Comparison of ENCODE assay signal across 16 cellular contexts in genomic region chr5:176408590-176408989, GRCh38. TPM values are rescaled to one million over a fixed set of nuclear protein-coding genes. Genes with fewer than 3 reads are reported as not detected.
DNase-seq lines count a peak whose midpoint lies in the region; ATAC-seq and TF ChIP-seq lines count a peak whose summit lies in the region.
"Had no signal": no experiment of that assay in that cellular context is flagged by ENCODE, and none has a peak within 500 bp of the region (broad histone marks: within the 10 kb centered on the region; RNA-seq: fewer than 3 reads in every experiment).

No MANE protein-coding gene starts in this region.

- intact Hi-C loops in Right ventricle myocardium inferior (cut with DNase I) (no loop called here), upper lobe of right lung (cut with DNase I) (no loop called here)

- no peaks in the 10 kb centered on the region for H3K9me3 ChIP-seq in right atrium auricular region
- no peaks in the 10 kb centered on the region for H3K9me3 ChIP-seq in upper lobe of right lung
- H3K9me3 ChIP-seq: A549, BLaER1 had no signal

- H3K36me3 ChIP-seq in right atrium auricular region (peaks cover 42% of the 10 kb centered on the region), upper lobe of right lung (peaks cover 45% of the 10 kb centered on the region)

- H3K27ac ChIP-seq in right atrium auricular region: peak overlapping the region; percentile 2 to 58
- no peak overlapping the region for H3K27ac ChIP-seq in coronary artery
- no peak overlapping the region for H3K27ac ChIP-seq in upper lobe of right lung
- H3K27ac ChIP-seq: A549, BLaER1 had no signal

- H3K27me3 ChIP-seq in right atrium auricular region: no peaks in the 10 kb centered on the region
- H3K27me3 ChIP-seq in upper lobe of right lung: no peaks in the 10 kb centered on the region
- H3K27me3 ChIP-seq: BLaER1 had no signal

- H3K4me1 ChIP-seq in right atrium auricular region (peaks cover 0 to 43% of the 10 kb centered on the region in 2 donors), upper lobe of right lung (peaks cover 6% of the 10 kb centered on the region)

- POLR2A ChIA-PET in HEK293T (lab: Yijun Ruan, JAX): no interaction called here

- TF ChIP-seq CTCF in right atrium auricular region (IDR thresholded peaks at IDR 0.05) (no peak), coronary artery (IDR thresholded peaks at IDR 0.05) (no peak), upper lobe of right lung (IDR thresholded peaks at IDR 0.05) (no peak)

- CTCF ChIA-PET in HEK293T (lab: Yijun Ruan, JAX): interaction anchor here (0.6 to 0.7 kb wide), 2 partner anchors 32 to 1803 kb away, joined by 3 read pairs; no protein-coding TSS in a partner anchor

- ATAC-seq in Right ventricle myocardium inferior (no peak), upper lobe of right lung (no peak), HG02885 (IDR thresholded peaks at IDR 0.05; ENCODE audit: poor library complexity, unreplicated experiment) (no peak)
- ATAC-seq: A549, GM23338, HepG2 had no signal

- DNase-seq in right atrium auricular region (ENCODE audit: low spot score) (no peak), Right ventricle myocardium inferior (ENCODE audit: missing footprints) (no peak), coronary artery (ENCODE audit: low spot score) (peak; percentile 43), upper lobe of right lung (peak; percentile 2), HEK293T (ENCODE audit: extremely low spot score) (no peak)
- DNase-seq: AML-193; CD4-positive, alpha-beta memory T cell; DMS153; DMS79; GDM1; HCEC 1CT had no signal

- H3K4me3 ChIP-seq in right atrium auricular region (no peak overlapping the region), coronary artery (no peak overlapping the region), upper lobe of right lung (no peak overlapping the region)
- H3K4me3 ChIP-seq: A549, BLaER1, GM23338 had no signal

TF ChIP-seq in HEK293T, 16 proteins besides CTCF, POLR2A, EP300 and RAD21:
- TF ChIP-seq LEF1 (IDR thresholded peaks at IDR 0.05; ENCODE audit: borderline replicate concordance): no peak

RNA-seq across cellular contexts. Expression of gene CLTB, which starts 7.7 kb away (rescaled TPM):
- total RNA-seq in right atrium auricular region (100 to 1,000 TPM; 241 to 341 TPM), Right ventricle myocardium inferior (217 TPM), upper lobe of right lung (80.9 TPM)

RNA-seq across cellular contexts. Expression of gene HIGD2A, which starts 20.0 kb away (rescaled TPM):
- total RNA-seq in right atrium auricular region (100 to 1,000 TPM; 231 to 249 TPM), Right ventricle myocardium inferior (218 TPM), upper lobe of right lung (104 TPM)

RNA-seq across cellular contexts. Expression of gene NOP16, which starts 20.2 kb away (rescaled TPM):
- 10 to 100 TPM; 11.8 to 16.0 TPM for total RNA-seq in right atrium auricular region
- 22.6 TPM for total RNA-seq in Right ventricle myocardium inferior
- total RNA-seq in upper lobe of right lung: 13.6 TPM

RNA-seq across cellular contexts. Expression of gene FAF2, which starts 39.6 kb away (rescaled TPM):
- total RNA-seq in right atrium auricular region (10 to 100 TPM; 14.4 to 19.5 TPM), Right ventricle myocardium inferior (15.7 TPM), upper lobe of right lung (35.1 TPM)

RNA-seq across cellular contexts. Expression of gene ARL10, which starts 43.3 kb away (rescaled TPM):
- 1 to 10 TPM; 4.0 to 5.8 TPM for total RNA-seq in right atrium auricular region
- 5.4 TPM for total RNA-seq in Right ventricle myocardium inferior
- total RNA-seq in upper lobe of right lung: 7.9 TPM

Comparison
In these comparisons a context has a peak if more than half of its experiments do, and no peak if none do; other contexts are left out.
1. DNase-seq: peak in coronary artery (single experiment) and upper lobe of right lung (single experiment); none in right atrium auricular region (single experiment), Right ventricle myocardium inferior (single experiment) and HEK293T (single experiment).
2. H3K27ac ChIP-seq: peak in right atrium auricular region (2 of 2); none in coronary artery (0 of 2) and upper lobe of right lung (single experiment).